In the genomic region with DNA sequence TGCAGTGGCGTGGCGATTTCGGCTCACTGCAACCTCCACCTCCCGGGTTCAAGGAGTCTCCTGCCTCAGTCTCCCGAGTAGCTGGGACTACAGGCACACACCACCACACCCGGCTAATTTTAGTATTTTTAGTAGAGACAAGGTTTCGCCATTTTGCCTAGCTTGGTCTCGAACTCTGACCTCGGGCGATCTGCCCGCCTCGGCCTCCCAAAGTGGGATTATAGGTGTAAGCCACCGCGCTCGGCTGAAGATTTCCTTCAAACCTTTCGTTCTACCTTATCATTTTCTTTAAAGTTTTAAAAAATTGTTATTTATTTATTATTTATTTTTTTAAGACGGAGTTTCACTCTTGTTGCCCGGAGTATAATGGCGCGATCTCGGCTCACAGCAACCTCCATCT, we compare ENCODE assay signal across 18 cellular contexts. TPM values are rescaled to one million over a fixed set of nuclear protein-coding genes. Genes with fewer than 3 reads are reported as not detected.
DNase-seq lines count a peak whose midpoint lies in the region; ATAC-seq and TF ChIP-seq lines count a peak whose summit lies in the region.
"Had no signal": no experiment of that assay in that cellular context is flagged by ENCODE, and none has a peak within 500 bp of the region (broad histone marks: within the 10 kb centered on the region; RNA-seq: fewer than 3 reads in every experiment).

No MANE protein-coding gene starts in this region.

- H3K36me3 ChIP-seq in neural progenitor cell = no peaks in the 10 kb centered on the region
- no peaks in the 10 kb centered on the region for H3K36me3 ChIP-seq in aorta (ENCODE audit: control insufficient read depth in 1 of 2, insufficient read depth in 2 of 2, low read length in 1 of 2)
- H3K36me3 ChIP-seq: breast epithelium had no signal

- H3K27ac Mint-ChIP-seq in Calu3 (ENCODE audit: unreplicated experiment) (no peak overlapping the region), WTC11 (no peak overlapping the region), neural progenitor cell (no peak overlapping the region)

- peaks cover 7% of the 10 kb centered on the region for H3F3A ChIP-seq in neural progenitor cell (ENCODE audit: low read depth)

- no peak overlapping the region for H3K9ac ChIP-seq in neural progenitor cell

- BruUV-seq in Calu3 (replicated peaks; lab: Mats Ljungman, UMichigan) = TSS peak; percentile 13

- CTCF ChIA-PET in Calu3 (lab: Charles Lee) = no interaction called here
- CTCF ChIA-PET in WTC11 (lab: Charles Lee) = no interaction called here

- POLR2A ChIA-PET in WTC11 (lab: Charles Lee) = interaction anchor here (1.7 kb wide), 1 partner anchor 24 kb away, joined by 9 read pairs; a partner anchor contains a TSS

- no peak overlapping the region for H3K4me2 ChIP-seq in neural progenitor cell

- H3K4me1 ChIP-seq in neural progenitor cell (peaks cover 10% of the 10 kb centered on the region), aorta (ENCODE audit: control insufficient read depth in 1 of 2, insufficient read depth in 2 of 2, low read length in 2 of 2) (peaks cover 0 to 6% of the 10 kb centered on the region in 2 donors)

- no peak overlapping the region for H2AFZ ChIP-seq in neural progenitor cell (replicated peaks)

- H3K27me3 Mint-ChIP-seq in activated T-cell treated with anti-CD3 and anti-CD28 coated beads, Interleukin-2, amount 50 U/mL, for 4 hours (ENCODE audit: low read depth) = no peaks in the 10 kb centered on the region
- H3K27me3 Mint-ChIP-seq in Calu3 (ENCODE audit: unreplicated experiment) = no peaks in the 10 kb centered on the region
- H3K27me3 Mint-ChIP-seq in WTC11 (ENCODE audit: low read depth) = no peaks in the 10 kb centered on the region
- no peaks in the 10 kb centered on the region for H3K27me3 Mint-ChIP-seq in neural progenitor cell (ENCODE audit: insufficient read depth, low read depth)

- TF ChIP-seq CTCF in Calu3 (IDR thresholded peaks at IDR 0.05; ENCODE audit: unreplicated experiment) (no peak), WTC11 (IDR thresholded peaks at IDR 0.05) (no peak), neural progenitor cell (IDR thresholded peaks at IDR 0.05) (no peak)

- no peak overlapping the region for H3K4me3 ChIP-seq in neural progenitor cell
- H3K4me3 ChIP-seq in aorta (ENCODE audit: low read length in 2 of 2) = no peak overlapping the region

- peaks cover 16% of the 10 kb centered on the region for H3K36me3 Mint-ChIP-seq in activated T-cell treated with anti-CD3 and anti-CD28 coated beads, Interleukin-2, amount 50 U/mL, for 4 hours (ENCODE audit: insufficient read depth)
- H3K36me3 Mint-ChIP-seq in Calu3 (ENCODE audit: insufficient read depth, unreplicated experiment) = peaks cover 27% of the 10 kb centered on the region
- peaks cover 8% of the 10 kb centered on the region for H3K36me3 Mint-ChIP-seq in WTC11
- H3K36me3 Mint-ChIP-seq in neural progenitor cell = no peaks in the 10 kb centered on the region

- peaks cover 43% of the 10 kb centered on the region for H3K27me3 ChIP-seq in neural progenitor cell
- H3K27me3 ChIP-seq in aorta (ENCODE audit: control insufficient read depth in 1 of 2, insufficient read depth in 2 of 2, low read length in 1 of 2) = no peaks in the 10 kb centered on the region
- H3K27me3 ChIP-seq: BLaER1 treated with 17β-estradiol and CSF1 and Interleukin-3, amounts not matched to agents 10 nM and 100 nM; breast epithelium had no signal

- peaks cover 41% of the 10 kb centered on the region for H3K79me2 ChIP-seq in neural progenitor cell (ENCODE audit: low read depth)

- H3K4me3 Mint-ChIP-seq in activated T-cell treated with anti-CD3 and anti-CD28 coated beads, Interleukin-2, amount 50 U/mL, for 4 hours = peak overlapping the region; percentile 85
- H3K4me3 Mint-ChIP-seq in Calu3 (ENCODE audit: low read depth, unreplicated experiment) (no peak overlapping the region), WTC11 (peak overlapping the region; percentile 26; the same call in 1 of the 2 replicates), neural progenitor cell (peak overlapping the region; percentile 75)

- no peak overlapping the region for H3K27ac ChIP-seq in neural progenitor cell
- H3K27ac ChIP-seq in aorta (ENCODE audit: low read depth in 1 of 2, low read length in 2 of 2) = no peak overlapping the region

- intact Hi-C loops in Calu3 (cut with micrococcal nuclease; ENCODE audit: unreplicated experiment) = no loop called here
- intact Hi-C loops in aorta (cut with DNase I) = no loop called here

- no peaks in the 10 kb centered on the region for H3K9me3 ChIP-seq in neural progenitor cell (ENCODE audit: low read depth)
- no peaks in the 10 kb centered on the region for H3K9me3 ChIP-seq in aorta (ENCODE audit: control insufficient read depth, low read length)
- H3K9me3 ChIP-seq: breast epithelium, HAP-1 had no signal

- DNase-seq in activated T-cell treated with anti-CD3 and anti-CD28 coated beads, Interleukin-2, amount 50 U/mL, for 4 hours = no peak
- no peak for DNase-seq in activated T-cell treated with anti-CD3 and anti-CD28 coated beads, Interleukin-2, amount 50 U/mL, for 48 hours
- no peak for DNase-seq in Calu3
- no peak for DNase-seq in WTC11 (ENCODE audit: low spot score)
- DNase-seq in neural progenitor cell (ENCODE audit: low spot score) = no peak
- DNase-seq in aorta = no peak
- DNase-seq: activated CD4-positive, alpha-beta T cell treated with anti-CD3 and anti-CD28 coated beads for 4 hours; GF-D8; NCI-H1092; NCI-H2029 treated with DMSO at 0.1 percent for 48 hours; OCI-M1; stimulated activated CD8-positive, alpha-beta memory T cell treated with anti-CD3 and anti-CD28 coated beads, Interleukin-4, amount 100 ng/mL, for 48 hours; T-helper 1 cell had no signal

- peaks cover 35% of the 10 kb centered on the region for H4K20me1 ChIP-seq in neural progenitor cell (ENCODE audit: low read depth)

- peaks cover 26% of the 10 kb centered on the region for H3K4me1 Mint-ChIP-seq in activated T-cell treated with anti-CD3 and anti-CD28 coated beads, Interleukin-2, amount 50 U/mL, for 4 hours (ENCODE audit: low read depth)
- peaks cover 15% of the 10 kb centered on the region for H3K4me1 Mint-ChIP-seq in Calu3 (ENCODE audit: low read depth, unreplicated experiment)
- H3K4me1 Mint-ChIP-seq in WTC11 = peaks cover 25% of the 10 kb centered on the region
- peaks cover 19% of the 10 kb centered on the region for H3K4me1 Mint-ChIP-seq in neural progenitor cell

- no peaks in the 10 kb centered on the region for H3K9me3 Mint-ChIP-seq in activated T-cell treated with anti-CD3 and anti-CD28 coated beads, Interleukin-2, amount 50 U/mL, for 4 hours
- H3K9me3 Mint-ChIP-seq in Calu3 (ENCODE audit: low read depth, unreplicated experiment) (no peaks in the 10 kb centered on the region), WTC11 (no peaks in the 10 kb centered on the region), neural progenitor cell (no peaks in the 10 kb centered on the region)

- WGBS in aorta, 2 donors = 95 to 98% methylated on average over 21 of the region's 21 CpGs

- ATAC-seq in activated T-cell treated with anti-CD3 and anti-CD28 coated beads, Interleukin-2, amount 50 U/mL, for 4 hours = no peak
- no peak for ATAC-seq in WTC11
- no peak for ATAC-seq in HG02970 (IDR thresholded peaks at IDR 0.05; ENCODE audit: low FRiP score, unreplicated experiment)
- ATAC-seq in aorta (ENCODE audit: low FRiP score) = no peak
- ATAC-seq in GM19455 (IDR thresholded peaks at IDR 0.05; ENCODE audit: unreplicated experiment) = no peak

TF ChIP-seq in WTC11, 78 proteins besides CTCF, POLR2A, EP300 and RAD21 (continues in another document):
- no peak for TF ChIP-seq SMAD4 (CRISPR knock-in tag; IDR thresholded peaks at IDR 0.05)
- no peak for TF ChIP-seq NR1H2 (CRISPR knock-in tag; IDR thresholded peaks at IDR 0.05)
- no peak for TF ChIP-seq ZNF423 (CRISPR knock-in tag; IDR thresholded peaks at IDR 0.05)
- TF ChIP-seq NR2C2 (CRISPR knock-in tag; IDR thresholded peaks at IDR 0.05) = no peak
- TF ChIP-seq, protein P1, sequence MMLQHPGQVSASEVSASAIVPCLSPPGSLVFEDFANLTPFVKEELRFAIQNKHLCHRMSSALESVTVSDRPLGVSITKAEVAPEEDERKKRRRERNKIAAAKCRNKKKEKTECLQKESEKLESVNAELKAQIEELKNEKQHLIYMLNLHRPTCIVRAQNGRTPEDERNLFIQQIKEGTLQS (CRISPR knock-in tag; conservative IDR thresholded peaks at IDR 0.05) = no peak
- TF ChIP-seq, protein P2, sequence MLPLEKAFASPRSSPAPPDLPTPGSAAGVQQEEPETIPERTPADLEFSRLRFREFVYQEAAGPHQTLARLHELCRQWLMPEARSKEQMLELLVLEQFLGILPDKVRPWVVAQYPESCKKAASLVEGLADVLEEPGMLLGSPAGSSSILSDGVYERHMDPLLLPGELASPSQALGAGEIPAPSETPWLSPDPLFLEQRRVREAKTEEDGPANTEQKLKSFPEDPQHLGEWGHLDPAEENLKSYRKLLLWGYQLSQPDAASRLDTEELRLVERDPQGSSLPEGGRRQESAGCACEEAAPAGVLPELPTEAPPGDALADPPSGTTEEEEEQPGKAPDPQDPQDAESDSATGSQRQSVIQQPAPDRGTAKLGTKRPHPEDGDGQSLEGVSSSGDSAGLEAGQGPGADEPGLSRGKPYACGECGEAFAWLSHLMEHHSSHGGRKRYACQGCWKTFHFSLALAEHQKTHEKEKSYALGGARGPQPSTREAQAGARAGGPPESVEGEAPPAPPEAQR (CRISPR knock-in tag; IDR thresholded peaks at IDR 0.05) = no peak
- no peak for TF ChIP-seq RORB (CRISPR knock-in tag; IDR thresholded peaks at IDR 0.05)
- TF ChIP-seq ZNF416 (CRISPR knock-in tag; IDR thresholded peaks at IDR 0.05) = no peak
- no peak for TF ChIP-seq NFE2L1 (CRISPR knock-in tag; IDR thresholded peaks at IDR 0.05)
- TF ChIP-seq, protein P3, sequence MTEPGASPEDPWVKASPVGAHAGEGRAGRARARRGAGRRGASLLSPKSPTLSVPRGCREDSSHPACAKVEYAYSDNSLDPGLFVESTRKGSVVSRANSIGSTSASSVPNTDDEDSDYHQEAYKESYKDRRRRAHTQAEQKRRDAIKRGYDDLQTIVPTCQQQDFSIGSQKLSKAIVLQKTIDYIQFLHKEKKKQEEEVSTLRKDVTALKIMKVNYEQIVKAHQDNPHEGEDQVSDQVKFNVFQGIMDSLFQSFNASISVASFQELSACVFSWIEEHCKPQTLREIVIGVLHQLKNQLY (CRISPR knock-in tag; IDR thresholded peaks at IDR 0.05) = no peak

RNA-seq across cellular contexts. Expression of a gene that starts 1.0 kb away (rescaled TPM):
- total RNA-seq in activated T-cell treated with anti-CD3 and anti-CD28 coated beads, Interleukin-2, amount 50 U/mL, for 4 hours = 100 to 1,000 TPM; 230 to 254 (median 250) TPM
- total RNA-seq in Calu3 (2022) (84.4 and 85.6 TPM in 2 replicates), WTC11 (2021) (92.4 to 112 TPM (median 103 TPM) in 3 replicates), neural progenitor cell (ENCODE audit: low replicate concordance) (55.8 and 139 TPM in 2 replicates), aorta (10 to 100 TPM; 41.4 to 53.1 TPM)
- 10 to 100 TPM in 1 of 2 donors, 1 to 10 TPM in 1; 9.0 to 17.3 TPM for polyA plus RNA-seq in aorta

RNA-seq across cellular contexts. Expression of a gene that starts 23.4 kb away (rescaled TPM):
- total RNA-seq in activated T-cell treated with anti-CD3 and anti-CD28 coated beads, Interleukin-2, amount 50 U/mL, for 4 hours = 10 to 100 TPM; 18.4 to 21.2 (median 21.0) TPM
- total RNA-seq in Calu3 (2022) (17.0 and 18.1 TPM in 2 replicates), WTC11 (2021) (24.0 to 26.4 TPM (median 24.3 TPM) in 3 replicates), neural progenitor cell (ENCODE audit: low replicate concordance) (15.1 and 23.9 TPM in 2 replicates), aorta (10 to 100 TPM in 1 of 2 donors, 1 to 10 TPM in 1; 8.1 to 14.7 TPM)
- polyA plus RNA-seq in aorta = 10 to 100 TPM; 14.1 to 15.9 TPM
